ENCODE assay signal across 1 cellular context in the genomic region with DNA sequence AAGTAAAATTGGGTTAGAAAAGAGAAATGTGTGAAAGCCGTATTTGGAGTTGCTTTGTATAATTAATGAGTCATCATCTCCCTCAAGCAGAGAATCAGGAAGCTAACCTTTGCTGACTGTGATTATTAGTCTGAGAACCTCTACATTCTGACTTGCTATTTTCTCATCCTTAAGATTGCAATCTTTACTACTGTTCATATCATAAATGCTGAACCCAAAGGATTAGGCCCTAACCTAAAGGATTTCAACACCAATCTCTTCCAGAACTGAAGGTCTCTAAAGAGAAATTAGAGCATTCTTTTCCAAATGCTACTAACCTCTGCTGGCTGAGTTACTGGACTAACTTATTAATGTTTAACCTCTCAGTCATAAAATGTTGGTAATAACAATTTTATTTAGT.
TF ChIP-seq lines count a peak whose summit lies in the region.

No MANE protein-coding gene starts in this region.

TF ChIP-seq in K562, 482 proteins besides CTCF, POLR2A, EP300 and RAD21 (continued from another document):
- TF ChIP-seq, protein P1, sequence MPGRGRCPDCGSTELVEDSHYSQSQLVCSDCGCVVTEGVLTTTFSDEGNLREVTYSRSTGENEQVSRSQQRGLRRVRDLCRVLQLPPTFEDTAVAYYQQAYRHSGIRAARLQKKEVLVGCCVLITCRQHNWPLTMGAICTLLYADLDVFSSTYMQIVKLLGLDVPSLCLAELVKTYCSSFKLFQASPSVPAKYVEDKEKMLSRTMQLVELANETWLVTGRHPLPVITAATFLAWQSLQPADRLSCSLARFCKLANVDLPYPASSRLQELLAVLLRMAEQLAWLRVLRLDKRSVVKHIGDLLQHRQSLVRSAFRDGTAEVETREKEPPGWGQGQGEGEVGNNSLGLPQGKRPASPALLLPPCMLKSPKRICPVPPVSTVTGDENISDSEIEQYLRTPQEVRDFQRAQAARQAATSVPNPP (IDR thresholded peaks at IDR 0.05; ENCODE audit: borderline replicate concordance, insufficient read depth, insufficient read length), result no peak
- TF ChIP-seq ZNF717 (CRISPR knock-in tag; IDR thresholded peaks at IDR 0.05), result no peak
- peak; percentile 52 for TF ChIP-seq C11orf30 (IDR thresholded peaks at IDR 0.05; ENCODE audit: low read depth)
- no peak for TF ChIP-seq ETS2 (tag; IDR thresholded peaks at IDR 0.05; ENCODE audit: borderline replicate concordance, poor library complexity, severe bottlenecking)
- TF ChIP-seq NFE2L1 (tag; IDR thresholded peaks at IDR 0.05; ENCODE audit: borderline replicate concordance, low read depth), result no peak
